7 cellular contexts compared by ENCODE assay signal in the genomic region with DNA sequence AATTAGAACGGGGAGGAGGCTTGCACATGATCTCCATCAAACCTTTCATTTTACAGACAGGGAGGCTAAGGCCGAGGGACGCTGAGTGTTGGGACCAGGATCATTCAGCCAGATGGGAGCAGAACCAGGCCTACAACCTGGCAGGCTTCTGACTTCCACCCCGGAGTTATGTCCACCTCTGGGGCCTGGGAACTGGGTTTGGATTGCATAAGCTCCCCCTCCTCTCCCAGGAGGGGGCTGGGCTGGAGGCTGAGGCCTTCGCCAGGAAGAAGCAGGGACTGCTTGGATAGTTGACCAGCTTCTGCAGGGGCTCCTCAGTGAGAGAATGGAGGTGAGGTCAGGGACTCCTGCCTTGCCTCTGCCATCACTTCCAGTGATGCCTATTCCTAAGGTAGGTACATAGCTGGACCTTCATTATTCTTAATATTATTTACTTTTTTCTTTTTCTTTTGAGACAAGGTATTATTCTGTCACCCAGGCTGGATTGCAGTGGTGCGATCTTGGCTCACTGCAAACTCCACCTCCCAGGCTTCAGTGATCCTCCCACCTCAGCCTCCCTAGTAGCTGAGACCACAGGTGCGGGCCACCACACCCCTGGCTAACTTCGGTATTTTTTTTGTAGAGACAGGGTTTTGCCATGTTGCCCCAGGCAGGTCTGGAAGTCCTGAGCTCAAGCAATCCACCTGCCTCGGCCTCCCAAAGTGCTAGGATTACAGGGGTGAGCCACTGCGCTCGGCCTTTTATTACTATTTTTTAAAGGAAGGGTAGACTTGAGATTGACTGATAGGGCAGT. TPM values are rescaled to one million over a fixed set of nuclear protein-coding genes. Genes with fewer than 3 reads are reported as not detected.
DNase-seq lines count a peak whose midpoint lies in the region; ATAC-seq and TF ChIP-seq lines count a peak whose summit lies in the region.

No MANE protein-coding gene starts in this region.

- H3K9me2 ChIP-seq in Loucy (replicated peaks; ENCODE audit: low read depth, low read length) (no peaks in the 10 kb centered on the region), neural cell (ENCODE audit: insufficient read depth, low read length) (no peaks in the 10 kb centered on the region)

- TF ChIP-seq POLR2A in breast epithelium (IDR thresholded peaks at IDR 0.05), result no peak

- H3K27ac ChIP-seq in breast epithelium (no peak overlapping the region), neural cell (ENCODE audit: low read length) (no peak overlapping the region)

- in situ Hi-C loops in G401 (cut with HindIII; ENCODE audit: low sequenced_read_pairs), result no loop called here

- peak overlapping the region; percentile 97 for H3K4me3 ChIP-seq in Loucy (ENCODE audit: low read length, poor library complexity, severe bottlenecking)
- peak overlapping the region; percentile 59 to 79 (median 62) for H3K4me3 ChIP-seq in breast epithelium
- H3K4me3 ChIP-seq in neural cell (ENCODE audit: low read length), result peak overlapping the region; percentile 79

- H3K79me2 ChIP-seq in Loucy (ENCODE audit: insufficient read depth, low read length) (peaks cover 56% of the 10 kb centered on the region), neural cell (replicated peaks; ENCODE audit: insufficient read depth, low read length) (no peaks in the 10 kb centered on the region)

- intact Hi-C loops in breast epithelium (cut with DNase I; ENCODE audit: low total_unique reads), result no loop called here

- DNase-seq in G401 (ENCODE audit: low spot score) (peak; percentile 58), breast epithelium (ENCODE audit: low spot score in 2 of 2) (peak in 1 of 2 donors; percentile 33), cortex of kidney (lab: John Stamatoyannopoulos, UW) (no peak), OCI-M1 (lab: John Stamatoyannopoulos, UW) (no peak)

- no peak for ATAC-seq in HG03571 (IDR thresholded peaks at IDR 0.05; ENCODE audit: unreplicated experiment)

- H3F3A ChIP-seq in Loucy (ENCODE audit: low read depth) (no peaks in the 10 kb centered on the region), neural cell (ENCODE audit: insufficient read depth, low read length, poor library complexity, severe bottlenecking) (no peaks in the 10 kb centered on the region)

- peaks cover 3% of the 10 kb centered on the region for H4K20me1 ChIP-seq in Loucy (ENCODE audit: insufficient read depth, low read length, poor library complexity, severe bottlenecking)
- no peaks in the 10 kb centered on the region for H4K20me1 ChIP-seq in neural cell (ENCODE audit: insufficient read depth)

- no peaks in the 10 kb centered on the region for H3K27me3 ChIP-seq in Loucy (ENCODE audit: insufficient read depth, low read length, poor library complexity, severe bottlenecking)
- H3K27me3 ChIP-seq in breast epithelium, result no peaks in the 10 kb centered on the region
- H3K27me3 ChIP-seq in neural cell (ENCODE audit: insufficient read depth, low read depth, low read length), result no peaks in the 10 kb centered on the region

- peaks cover 40% of the 10 kb centered on the region for H3K4me1 ChIP-seq in Loucy (ENCODE audit: insufficient read depth, low read length, poor library complexity, severe bottlenecking)
- H3K4me1 ChIP-seq in breast epithelium, result no peaks in the 10 kb centered on the region

- no peak for TF ChIP-seq EP300 in neural cell (conservative IDR thresholded peaks at IDR 0.05; ENCODE audit: poor library complexity, severe bottlenecking)

- H3K4me2 ChIP-seq in Loucy (ENCODE audit: low read depth, low read length, poor library complexity, severe bottlenecking), result peak overlapping the region; percentile 99
- peak overlapping the region; percentile 72 for H3K4me2 ChIP-seq in neural cell (ENCODE audit: low read length)

- H3K9me3 ChIP-seq in Loucy (ENCODE audit: insufficient read depth, low read depth, low read length), result no peaks in the 10 kb centered on the region
- H3K9me3 ChIP-seq in breast epithelium, result no peaks in the 10 kb centered on the region
- H3K9me3 ChIP-seq in neural cell (ENCODE audit: low read length), result no peaks in the 10 kb centered on the region

- H2AFZ ChIP-seq in Loucy (ENCODE audit: low read length) (peak overlapping the region; percentile 98; the same call in 1 of the 2 replicates), neural cell (ENCODE audit: low read depth, low read length) (no peak overlapping the region)

- H3K36me3 ChIP-seq in Loucy (ENCODE audit: insufficient read depth, low read length) (no peaks in the 10 kb centered on the region), breast epithelium (no peaks in the 10 kb centered on the region), neural cell (ENCODE audit: insufficient read depth, low read length) (no peaks in the 10 kb centered on the region)

- no peak for TF ChIP-seq CTCF in Loucy (conservative IDR thresholded peaks at IDR 0.05; ENCODE audit: low read length)
- TF ChIP-seq CTCF in breast epithelium (IDR thresholded peaks at IDR 0.05), result no peak
- TF ChIP-seq CTCF in neural cell (IDR thresholded peaks at IDR 0.05; ENCODE audit: poor library complexity, severe bottlenecking), result no peak

- H3K9ac ChIP-seq in Loucy (ENCODE audit: low read depth, low read length, poor library complexity, severe bottlenecking) (peak overlapping the region; percentile 96), neural cell (ENCODE audit: low read length) (peak overlapping the region; percentile 72)

- no peak for TF ChIP-seq RAD21 in neural cell (conservative IDR thresholded peaks at IDR 0.05)

TF ChIP-seq in neural cell, 6 proteins besides CTCF, POLR2A, EP300 and RAD21:
- TF ChIP-seq POLR2AphosphoS5 (IDR thresholded peaks at IDR 0.05), result no peak
- no peak for TF ChIP-seq EZH2 (IDR thresholded peaks at IDR 0.05; ENCODE audit: borderline replicate concordance, insufficient read depth, low read length, poor library complexity, severe bottlenecking)
- TF ChIP-seq TAF1 (IDR thresholded peaks at IDR 0.05; ENCODE audit: low read depth), result no peak
- TF ChIP-seq, protein P1, sequence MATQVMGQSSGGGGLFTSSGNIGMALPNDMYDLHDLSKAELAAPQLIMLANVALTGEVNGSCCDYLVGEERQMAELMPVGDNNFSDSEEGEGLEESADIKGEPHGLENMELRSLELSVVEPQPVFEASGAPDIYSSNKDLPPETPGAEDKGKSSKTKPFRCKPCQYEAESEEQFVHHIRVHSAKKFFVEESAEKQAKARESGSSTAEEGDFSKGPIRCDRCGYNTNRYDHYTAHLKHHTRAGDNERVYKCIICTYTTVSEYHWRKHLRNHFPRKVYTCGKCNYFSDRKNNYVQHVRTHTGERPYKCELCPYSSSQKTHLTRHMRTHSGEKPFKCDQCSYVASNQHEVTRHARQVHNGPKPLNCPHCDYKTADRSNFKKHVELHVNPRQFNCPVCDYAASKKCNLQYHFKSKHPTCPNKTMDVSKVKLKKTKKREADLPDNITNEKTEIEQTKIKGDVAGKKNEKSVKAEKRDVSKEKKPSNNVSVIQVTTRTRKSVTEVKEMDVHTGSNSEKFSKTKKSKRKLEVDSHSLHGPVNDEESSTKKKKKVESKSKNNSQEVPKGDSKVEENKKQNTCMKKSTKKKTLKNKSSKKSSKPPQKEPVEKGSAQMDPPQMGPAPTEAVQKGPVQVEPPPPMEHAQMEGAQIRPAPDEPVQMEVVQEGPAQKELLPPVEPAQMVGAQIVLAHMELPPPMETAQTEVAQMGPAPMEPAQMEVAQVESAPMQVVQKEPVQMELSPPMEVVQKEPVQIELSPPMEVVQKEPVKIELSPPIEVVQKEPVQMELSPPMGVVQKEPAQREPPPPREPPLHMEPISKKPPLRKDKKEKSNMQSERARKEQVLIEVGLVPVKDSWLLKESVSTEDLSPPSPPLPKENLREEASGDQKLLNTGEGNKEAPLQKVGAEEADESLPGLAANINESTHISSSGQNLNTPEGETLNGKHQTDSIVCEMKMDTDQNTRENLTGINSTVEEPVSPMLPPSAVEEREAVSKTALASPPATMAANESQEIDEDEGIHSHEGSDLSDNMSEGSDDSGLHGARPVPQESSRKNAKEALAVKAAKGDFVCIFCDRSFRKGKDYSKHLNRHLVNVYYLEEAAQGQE (IDR thresholded peaks at IDR 0.05; ENCODE audit: borderline replicate concordance), result no peak
- no peak for TF ChIP-seq SMC3 (conservative IDR thresholded peaks at IDR 0.05; ENCODE audit: poor library complexity)
- no peak for TF ChIP-seq MXI1 (conservative IDR thresholded peaks at IDR 0.05; ENCODE audit: poor library complexity, severe bottlenecking)

RNA-seq across cellular contexts. Expression of a gene that starts 1.3 kb away (rescaled TPM):
- total RNA-seq in G401 (2014; rRNA removed; shearing (Covaris generic)), result 32.3 and 34.1 TPM in 2 replicates
- 10 to 100 TPM; 13.4 to 24.6 (median 18.1) TPM for total RNA-seq in breast epithelium
- 25.6 and 31.1 TPM in 2 replicates for polyA plus RNA-seq in neural cell
- 41.1 and 47.3 TPM in 2 replicates for polyA minus RNA-seq in neural cell
